In genomic region chr13:80577951-80578670, GRCh38 we compare ENCODE assay signal across 18 cellular contexts.
DNase-seq lines count a peak whose midpoint lies in the region; ATAC-seq and TF ChIP-seq lines count a peak whose summit lies in the region.
"Had no signal": no experiment of that assay in that cellular context is flagged by ENCODE, and none has a peak within 500 bp of the region (broad histone marks: within the 10 kb centered on the region; RNA-seq: fewer than 3 reads in every experiment).

No MANE protein-coding gene starts in this region.

- H3K27me3 ChIP-seq in left ventricle myocardium inferior (ENCODE audit: low read depth) (no peaks in the 10 kb centered on the region), upper lobe of right lung (no peaks in the 10 kb centered on the region), GM23248 (replicated peaks; ENCODE audit: insufficient read depth) (no peaks in the 10 kb centered on the region)
- H3K27me3 ChIP-seq: tibial artery had no signal

- in situ Hi-C loops in GM23248 (cut with MboI): no loop called here

- no peak overlapping the region for H3K9ac ChIP-seq in GM23248

- WGBS in GM23248 (ENCODE audit: low coverage in 1 of 2, low lambda C conversion rate in 2 of 2, missing lambda C conversion rate in 2 of 2), 2 experiments: 55 to 62% methylated on average over 10 of the region's 10 CpGs

- no peaks in the 10 kb centered on the region for H3K36me3 ChIP-seq in left ventricle myocardium inferior
- no peaks in the 10 kb centered on the region for H3K36me3 ChIP-seq in upper lobe of right lung
- no peaks in the 10 kb centered on the region for H3K36me3 ChIP-seq in GM23248 (ENCODE audit: low read depth)
- H3K36me3 ChIP-seq: tibial artery had no signal

- TF ChIP-seq CTCF in left ventricle myocardium inferior (IDR thresholded peaks at IDR 0.05; ENCODE audit: borderline replicate concordance): no peak
- TF ChIP-seq CTCF in upper lobe of right lung (IDR thresholded peaks at IDR 0.05): no peak

- H3K27ac ChIP-seq in left ventricle myocardium inferior (replicated peaks) (peak overlapping the region; percentile 4), upper lobe of right lung (no peak overlapping the region), GM23248 (no peak overlapping the region)
- H3K27ac ChIP-seq: HL-60, tibial artery had no signal

- H4K20me1 ChIP-seq in GM23248 (ENCODE audit: insufficient read depth): no peaks in the 10 kb centered on the region

- no peaks in the 10 kb centered on the region for H3K79me2 ChIP-seq in GM23248 (ENCODE audit: insufficient read depth)

- H3F3A ChIP-seq in GM23248 (ENCODE audit: insufficient read depth): no peaks in the 10 kb centered on the region

- H2AFZ ChIP-seq in GM23248: no peak overlapping the region

- DNase-seq in Right ventricle myocardium inferior (ENCODE audit: missing footprints) (peak; percentile 56), Right ventricle myocardium superior (no peak), SHP77 treated with DMSO at 0.1 percent for 48 hours (lab: John Stamatoyannopoulos, UW) (peak; percentile 60), left ventricle myocardium inferior (no peak), upper lobe of right lung (no peak), GM23248 (no peak), DMS79 treated with DMSO at 0.1 percent for 48 hours (lab: John Stamatoyannopoulos, UW) (no peak)
- DNase-seq: activated naive CD4-positive, alpha-beta T cell treated with anti-CD3 and anti-CD28 coated beads, Interleukin-2, amount 10 ng/mL, durations not matched to agents 7 days and 5 days; anterior cingulate cortex; caudate nucleus; foreskin fibroblast; NCI-H1105 treated with DMSO at 0.1 percent for 48 hours; NCI-H510A treated with DMSO at 0.1 percent for 48 hours; occipital lobe; stimulated activated CD4-positive, alpha-beta T cell treated with anti-CD3 and anti-CD28 coated beads, Interleukin-4, amount 100 ng/mL, for 24 hours; tibial artery had no signal

- intact Hi-C loops in Right ventricle myocardium inferior (cut with DNase I) (no loop called here), Right ventricle myocardium superior (cut with DNase I) (no loop called here), left ventricle myocardium inferior (cut with micrococcal nuclease) (no loop called here), upper lobe of right lung (cut with DNase I) (no loop called here)

- H3K4me3 ChIP-seq in left ventricle myocardium inferior: no peak overlapping the region
- H3K4me3 ChIP-seq in upper lobe of right lung: no peak overlapping the region
- H3K4me3 ChIP-seq in GM23248: no peak overlapping the region
- H3K4me3 ChIP-seq: tibial artery had no signal

- H3K4me1 ChIP-seq in left ventricle myocardium inferior (peaks cover 11% of the 10 kb centered on the region), upper lobe of right lung (no peaks in the 10 kb centered on the region), GM23248 (ENCODE audit: insufficient read depth) (no peaks in the 10 kb centered on the region)
- H3K4me1 ChIP-seq: tibial artery had no signal

- H3K9me3 ChIP-seq in left ventricle myocardium inferior (replicated peaks) (no peaks in the 10 kb centered on the region), upper lobe of right lung (no peaks in the 10 kb centered on the region), GM23248 (ENCODE audit: low read depth) (no peaks in the 10 kb centered on the region)
- H3K9me3 ChIP-seq: tibial artery had no signal

- no peaks in the 10 kb centered on the region for H3K9me2 ChIP-seq in GM23248 (ENCODE audit: insufficient read depth)

- no peak for ATAC-seq in Right ventricle myocardium inferior
- ATAC-seq in Right ventricle myocardium superior (ENCODE audit: poor library complexity): no peak
- ATAC-seq in upper lobe of right lung: peak; percentile 19
- ATAC-seq in HG02571 (IDR thresholded peaks at IDR 0.05; ENCODE audit: unreplicated experiment): no peak

- H3K4me2 ChIP-seq in GM23248 (ENCODE audit: unreplicated experiment): no peak overlapping the region

Comparison
In these comparisons a context has a peak if more than half of its experiments do, and no peak if none do; other contexts are left out.
1. DNase-seq: peak in Right ventricle myocardium inferior (single experiment) and SHP77 treated with DMSO at 0.1 percent for 48 hours (single experiment); none in Right ventricle myocardium superior (single experiment), left ventricle myocardium inferior (single experiment), upper lobe of right lung (single experiment), GM23248 (single experiment) and DMS79 treated with DMSO at 0.1 percent for 48 hours (single experiment).